21 cellular contexts compared by ENCODE assay signal in the genomic region with DNA sequence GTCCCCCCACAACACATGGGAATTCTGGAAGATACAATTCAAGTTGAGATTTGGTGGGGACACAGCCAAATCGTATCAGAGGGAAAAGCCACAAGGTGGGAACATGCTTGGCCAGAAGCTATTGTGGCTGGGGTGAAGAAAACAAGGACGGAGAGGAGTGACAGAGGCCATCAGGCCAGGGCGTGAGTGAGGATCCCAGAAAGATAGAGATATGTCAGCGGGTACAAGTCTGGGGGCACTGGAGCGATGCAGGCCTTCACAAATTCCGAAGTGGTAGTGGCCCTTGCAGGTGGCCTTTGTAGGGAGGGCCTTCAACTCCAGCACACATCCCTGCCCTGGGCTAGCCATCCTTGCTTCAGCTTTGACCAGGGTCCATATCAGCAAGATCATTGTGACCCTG.
DNase-seq lines count a peak whose midpoint lies in the region; ATAC-seq, FAIRE-seq and TF ChIP-seq lines count a peak whose summit lies in the region.
"Had no signal": no experiment of that assay in that cellular context is flagged by ENCODE, and none has a peak within 500 bp of the region (broad histone marks: within the 10 kb centered on the region; RNA-seq: fewer than 3 reads in every experiment).

No MANE protein-coding gene starts in this region.

- WGBS in HepG2 (ENCODE audit: low lambda C conversion rate) = 61% methylated on average over 6 of the region's 6 CpGs

- TF ChIP-seq EP300 in HepG2 (IDR thresholded peaks at IDR 0.05; ENCODE audit: low read depth in 2 of 2, low read length in 2 of 2) (no peak), HepG2 (CRISPR knock-in tag; IDR thresholded peaks at IDR 0.05; ENCODE audit: borderline replicate concordance) (no peak)

- no peaks in the 10 kb centered on the region for H3K79me2 ChIP-seq in HepG2 (ENCODE audit: insufficient read depth, low read length)

- H3K27ac ChIP-seq in RWPE2 (ENCODE audit: poor library complexity, severe bottlenecking) (no peak overlapping the region), HepG2 (ENCODE audit: extremely low read length, insufficient read depth, low read length) (no peak overlapping the region), A673 (ENCODE audit: low read depth, low read length, poor library complexity, severe bottlenecking) (no peak overlapping the region)
- H3K27ac ChIP-seq: C4-2B had no signal

- peaks cover 2% of the 10 kb centered on the region for H3K36me3 Mint-ChIP-seq in activated naive CD8-positive, alpha-beta T cell
- H3K36me3 Mint-ChIP-seq in activated naive CD8-positive, alpha-beta T cell treated with anti-CD3 and anti-CD28 coated beads for 36 hours = peaks cover 4% of the 10 kb centered on the region
- peaks cover 11% of the 10 kb centered on the region for H3K36me3 Mint-ChIP-seq in stimulated activated memory B cell treated with anti-CD40 and anti-IgM and Interleukin-4, amounts not matched to agents 10 μg/mL and 1 μg/mL and 100 μg/mL, for 72 hours

- peaks cover 37% of the 10 kb centered on the region for H3K4me1 Mint-ChIP-seq in activated naive CD8-positive, alpha-beta T cell (ENCODE audit: low read depth)
- H3K4me1 Mint-ChIP-seq in activated naive CD8-positive, alpha-beta T cell treated with anti-CD3 and anti-CD28 coated beads for 36 hours = peaks cover 37% of the 10 kb centered on the region
- peaks cover 85% of the 10 kb centered on the region for H3K4me1 Mint-ChIP-seq in stimulated activated memory B cell treated with anti-CD40 and anti-IgM and Interleukin-4, amounts not matched to agents 10 μg/mL and 1 μg/mL and 100 μg/mL, for 72 hours

- no peak for DNase-seq in activated naive CD8-positive, alpha-beta T cell treated with anti-CD3 and anti-CD28 coated beads for 36 hours
- DNase-seq in RWPE2 (ENCODE audit: low spot score) = peak; percentile 55
- no peak for DNase-seq in HepG2 (ENCODE audit: low spot score)
- no peak for DNase-seq in A673 (ENCODE audit: low spot score)
- DNase-seq: COR-L47; DMS153; HFFc6; KG1; NCI-H1436; NCI-H2029; NCI-H2171; NCI-H446; NK-92 treated with Interleukin-12 subunit alpha and Interleukin-12 subunit beta, amount 100 ng/mL, for 24 hours; OCI-M1; RPMI8226 had no signal

- intact Hi-C loops in HepG2 (cut with micrococcal nuclease; ENCODE audit: unreplicated experiment) (no loop called here), A673 (cut with micrococcal nuclease; ENCODE audit: unreplicated experiment) (loop anchor here (10.0 kb wide), 1 partner anchor 156 kb away; no protein-coding TSS in a partner anchor)

- no peak for TF ChIP-seq POLR2A in HepG2 (IDR thresholded peaks at IDR 0.05; ENCODE audit: insufficient read depth in 1 of 2, low read depth in 2 of 2, low read length in 2 of 2)

- no peak overlapping the region for H2AFZ ChIP-seq in HepG2 (ENCODE audit: low read length)

- TF ChIP-seq CTCF in RWPE2 (IDR thresholded peaks at IDR 0.05; ENCODE audit: poor library complexity, severe bottlenecking) (no peak), HepG2 (CRISPR knock-in tag; IDR thresholded peaks at IDR 0.05) (no peak), A673 (conservative IDR thresholded peaks at IDR 0.05; ENCODE audit: low read depth, low read length) (no peak)

- H3K4me3 ChIP-seq in RWPE2 (ENCODE audit: severe bottlenecking) = no peak overlapping the region
- H3K4me3 ChIP-seq in HepG2 (replicated peaks in 1 of 3; ENCODE audit: insufficient read depth in 1 of 3, low read depth in 2 of 3, low read length in 3 of 3) = no peak overlapping the region
- no peak overlapping the region for H3K4me3 ChIP-seq in A673 (ENCODE audit: low read depth, low read length, poor library complexity, severe bottlenecking)

- BruUV-seq in HepG2 (replicated peaks; lab: Mats Ljungman, UMichigan) (no TSS peak), A673 (replicated peaks; lab: Mats Ljungman, UMichigan) (no TSS peak)

- H3K36me3 ChIP-seq in RWPE2 (ENCODE audit: low read depth) = no peaks in the 10 kb centered on the region
- H3K36me3 ChIP-seq in HepG2 (replicated peaks in 1 of 2; ENCODE audit: control insufficient read depth in 1 of 2, insufficient read depth in 2 of 2, low read length in 2 of 2) = no peaks in the 10 kb centered on the region
- no peaks in the 10 kb centered on the region for H3K36me3 ChIP-seq in A673 (ENCODE audit: insufficient read depth, low read length, poor library complexity, severe bottlenecking)

- in situ Hi-C loops in HepG2 (cut with HindIII; ENCODE audit: extremely low pct_ligation_motif_present, low pct_unique_long_range_greater_than_20kb) = no loop called here

- H3K9me3 Mint-ChIP-seq in activated naive CD8-positive, alpha-beta T cell (ENCODE audit: low read depth) = no peaks in the 10 kb centered on the region
- peaks cover 3% of the 10 kb centered on the region for H3K9me3 Mint-ChIP-seq in activated naive CD8-positive, alpha-beta T cell treated with anti-CD3 and anti-CD28 coated beads for 36 hours
- H3K9me3 Mint-ChIP-seq in stimulated activated memory B cell treated with anti-CD40 and anti-IgM and Interleukin-4, amounts not matched to agents 10 μg/mL and 1 μg/mL and 100 μg/mL, for 72 hours = peaks cover 7% of the 10 kb centered on the region
- H3K9me3 Mint-ChIP-seq: HFFc6 had no signal

- H3K27me3 ChIP-seq in RWPE2 (ENCODE audit: insufficient read depth, poor library complexity, severe bottlenecking) (no peaks in the 10 kb centered on the region), HepG2 (ENCODE audit: control insufficient read depth in 1 of 2, insufficient read depth in 2 of 2, low read length in 2 of 2) (peaks cover 0 to 2% of the 10 kb centered on the region in 2 experiments; a peak in 1 of 5 replicates), A673 (replicated peaks; ENCODE audit: insufficient read depth, low read depth, low read length, poor library complexity) (no peaks in the 10 kb centered on the region)

- peak overlapping the region; percentile 30 for H3K27ac Mint-ChIP-seq in activated naive CD8-positive, alpha-beta T cell
- no peak overlapping the region for H3K27ac Mint-ChIP-seq in activated naive CD8-positive, alpha-beta T cell treated with anti-CD3 and anti-CD28 coated beads for 36 hours
- peak overlapping the region; percentile 85 for H3K27ac Mint-ChIP-seq in stimulated activated memory B cell treated with anti-CD40 and anti-IgM and Interleukin-4, amounts not matched to agents 10 μg/mL and 1 μg/mL and 100 μg/mL, for 72 hours
- H3K27ac Mint-ChIP-seq: HFFc6 had no signal

- no peaks in the 10 kb centered on the region for H3K27me3 Mint-ChIP-seq in activated naive CD8-positive, alpha-beta T cell
- no peaks in the 10 kb centered on the region for H3K27me3 Mint-ChIP-seq in activated naive CD8-positive, alpha-beta T cell treated with anti-CD3 and anti-CD28 coated beads for 36 hours
- no peaks in the 10 kb centered on the region for H3K27me3 Mint-ChIP-seq in stimulated activated memory B cell treated with anti-CD40 and anti-IgM and Interleukin-4, amounts not matched to agents 10 μg/mL and 1 μg/mL and 100 μg/mL, for 72 hours

- ATAC-seq in RWPE2 (ENCODE audit: low read depth) = no peak
- no peak; the same call in 2 of the 3 replicates for ATAC-seq in HepG2
- no peak for ATAC-seq in stimulated activated memory B cell treated with anti-CD40 and anti-IgM and Interleukin-4, amounts not matched to agents 10 μg/mL and 1 μg/mL and 100 μg/mL, for 72 hours
- ATAC-seq in HG02763 (IDR thresholded peaks at IDR 0.05; ENCODE audit: unreplicated experiment) = no peak
- ATAC-seq in HG03378 (IDR thresholded peaks at IDR 0.05; ENCODE audit: unreplicated experiment) = no peak

- no peak overlapping the region for H3K4me3 Mint-ChIP-seq in activated naive CD8-positive, alpha-beta T cell
- H3K4me3 Mint-ChIP-seq in activated naive CD8-positive, alpha-beta T cell treated with anti-CD3 and anti-CD28 coated beads for 36 hours = no peak overlapping the region
- H3K4me3 Mint-ChIP-seq in stimulated activated memory B cell treated with anti-CD40 and anti-IgM and Interleukin-4, amounts not matched to agents 10 μg/mL and 1 μg/mL and 100 μg/mL, for 72 hours = no peak overlapping the region
- H3K4me3 Mint-ChIP-seq: HFFc6 had no signal

- FAIRE-seq in HepG2 (lab: Jason Lieb, UNC) = no peak
- FAIRE-seq: A204.1 had no signal

- H3K4me1 ChIP-seq in RWPE2 (ENCODE audit: insufficient read depth, poor library complexity, severe bottlenecking) (peaks cover 47% of the 10 kb centered on the region), HepG2 (ENCODE audit: insufficient read depth, low read length) (peaks cover 48% of the 10 kb centered on the region), A673 (ENCODE audit: insufficient read depth, low read length, poor library complexity, severe bottlenecking) (peaks cover 23% of the 10 kb centered on the region)

- no peak overlapping the region for H3K9ac ChIP-seq in HepG2 (ENCODE audit: insufficient read depth, low read depth, low read length)

- CTCF ChIA-PET in HepG2 (lab: Yijun Ruan, JAX; ENCODE audit: low intra/inter-chr PET ratio, low total read pairs) (no interaction called here), A673 (lab: Charles Lee) (interaction anchor here (0.6 kb wide), 1 partner anchor 252 kb away, joined by 3 read pairs; no protein-coding TSS in a partner anchor)

- no peak for TF ChIP-seq RAD21 in HepG2 (CRISPR knock-in tag; IDR thresholded peaks at IDR 0.05)

- H3K4me2 ChIP-seq in HepG2 (ENCODE audit: low read depth, low read length) = no peak overlapping the region

- POLR2A ChIA-PET in HepG2 (lab: Yijun Ruan, JAX) = interaction anchor here (1.1 kb wide), 3 partner anchors 172 to 315 kb away, joined by 3 to 8 read pairs (median 3); no protein-coding TSS in a partner anchor
- POLR2A ChIA-PET in A673 (lab: Charles Lee; ENCODE audit: low non-redundant PET) = no interaction called here

- no peaks in the 10 kb centered on the region for H4K20me1 ChIP-seq in HepG2 (ENCODE audit: insufficient read depth, low read length)

- H3K9me3 ChIP-seq in RWPE2 (ENCODE audit: severe bottlenecking) (no peaks in the 10 kb centered on the region), HepG2 (ENCODE audit: low read length) (no peaks in the 10 kb centered on the region), A673 (ENCODE audit: low read depth, low read length, poor library complexity, severe bottlenecking) (no peaks in the 10 kb centered on the region)

TF ChIP-seq in HepG2, 621 proteins besides CTCF, POLR2A, EP300 and RAD21 (continues in another document):
- TF ChIP-seq, protein P1, sequence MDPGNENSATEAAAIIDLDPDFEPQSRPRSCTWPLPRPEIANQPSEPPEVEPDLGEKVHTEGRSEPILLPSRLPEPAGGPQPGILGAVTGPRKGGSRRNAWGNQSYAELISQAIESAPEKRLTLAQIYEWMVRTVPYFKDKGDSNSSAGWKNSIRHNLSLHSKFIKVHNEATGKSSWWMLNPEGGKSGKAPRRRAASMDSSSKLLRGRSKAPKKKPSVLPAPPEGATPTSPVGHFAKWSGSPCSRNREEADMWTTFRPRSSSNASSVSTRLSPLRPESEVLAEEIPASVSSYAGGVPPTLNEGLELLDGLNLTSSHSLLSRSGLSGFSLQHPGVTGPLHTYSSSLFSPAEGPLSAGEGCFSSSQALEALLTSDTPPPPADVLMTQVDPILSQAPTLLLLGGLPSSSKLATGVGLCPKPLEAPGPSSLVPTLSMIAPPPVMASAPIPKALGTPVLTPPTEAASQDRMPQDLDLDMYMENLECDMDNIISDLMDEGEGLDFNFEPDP (CRISPR knock-in tag; conservative IDR thresholded peaks at IDR 0.05) = 0 out of 2 replicates have a peak, but pooled peaks have one; percentile 28
- TF ChIP-seq PCBP1 (IDR thresholded peaks at IDR 0.05; ENCODE audit: borderline replicate concordance, low read depth, low read length) = no peak
- no peak for TF ChIP-seq SALL2 (CRISPR knock-in tag; IDR thresholded peaks at IDR 0.05)
